9 cellular contexts compared by ENCODE assay signal in the genomic region with DNA sequence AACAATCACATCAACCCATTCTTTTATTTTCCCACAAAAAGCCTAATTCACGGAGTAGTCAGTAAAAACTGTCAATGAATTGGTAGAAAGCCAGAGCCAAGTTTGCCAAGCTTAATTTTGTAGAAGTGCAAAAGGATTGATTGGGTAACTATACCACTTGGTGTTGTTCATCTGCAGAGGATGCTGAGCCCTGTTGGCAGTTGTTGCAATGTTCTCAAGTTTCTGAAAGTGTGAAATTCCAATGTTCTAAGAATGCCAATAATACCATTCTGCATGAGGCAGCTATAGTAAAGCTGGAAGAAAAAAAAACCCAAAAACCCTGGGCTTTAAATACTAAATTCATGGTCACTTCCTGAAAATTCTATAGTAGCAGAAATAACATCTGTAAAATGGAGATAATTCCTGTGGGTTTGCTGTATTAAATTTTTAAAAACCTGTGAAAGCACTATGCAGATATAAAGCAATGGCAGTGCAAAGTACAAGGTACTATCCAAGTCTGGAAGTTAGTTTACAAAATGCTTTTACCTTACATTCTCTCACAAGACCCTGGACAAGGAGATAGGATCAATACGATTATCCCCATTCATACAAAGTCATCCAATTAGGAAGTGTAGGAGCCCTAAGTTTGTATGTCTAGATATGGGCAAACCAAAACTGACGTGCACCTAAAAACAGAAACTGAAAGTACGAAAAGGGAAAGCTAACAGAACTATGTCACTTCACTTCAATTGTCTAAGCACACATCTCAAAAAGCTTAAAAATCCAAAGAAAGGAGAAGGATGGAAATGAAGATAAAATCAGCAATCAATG. TPM values are rescaled to one million over a fixed set of nuclear protein-coding genes. Genes with fewer than 3 reads are reported as not detected.
A peak's percentile ranks its signal among the peaks of the same experiment; 100 is the strongest.
DNase-seq lines count a peak whose midpoint lies in the region; ATAC-seq, FAIRE-seq and TF ChIP-seq lines count a peak whose summit lies in the region.
"Had no signal": no experiment of that assay in that cellular context is flagged by ENCODE, and none has a peak within 500 bp of the region (broad histone marks: within the 10 kb centered on the region; RNA-seq: fewer than 3 reads in every experiment).

No MANE protein-coding gene starts in this region.

- no peaks in the 10 kb centered on the region for H3K36me3 Mint-ChIP-seq in activated CD4-positive, alpha-beta T cell treated with anti-CD3 and anti-CD28 coated beads for 36 hours (ENCODE audit: low read depth)

- WGBS in gastroesophageal sphincter (ENCODE audit: low coverage in 1 of 2), 2 donors: 33 to 34% methylated on average over 4 of the region's 4 CpGs
- 32% methylated on average over 4 of the region's 4 CpGs for WGBS in suprapubic skin

- FAIRE-seq in RCC 7860 (lab: Jason Lieb, UNC): peak; percentile 69

- no peaks in the 10 kb centered on the region for H3K4me1 ChIP-seq in gastroesophageal sphincter
- no peaks in the 10 kb centered on the region for H3K4me1 ChIP-seq in suprapubic skin

- H3K36me3 ChIP-seq in gastroesophageal sphincter: no peaks in the 10 kb centered on the region
- no peaks in the 10 kb centered on the region for H3K36me3 ChIP-seq in suprapubic skin

- peak overlapping the region; percentile 38 for H3K4me3 Mint-ChIP-seq in activated CD4-positive, alpha-beta T cell treated with anti-CD3 and anti-CD28 coated beads for 36 hours

- H3K4me3 ChIP-seq in gastroesophageal sphincter (peak overlapping the region; percentile 30 to 32), suprapubic skin (peak overlapping the region; percentile 26)

- H3K27ac Mint-ChIP-seq in activated CD4-positive, alpha-beta T cell treated with anti-CD3 and anti-CD28 coated beads for 36 hours: peak overlapping the region; percentile 63

- H3K4me1 Mint-ChIP-seq in activated CD4-positive, alpha-beta T cell treated with anti-CD3 and anti-CD28 coated beads for 36 hours: peaks cover 12% of the 10 kb centered on the region

- TF ChIP-seq POLR2A in gastroesophageal sphincter (IDR thresholded peaks at IDR 0.05) (no peak), suprapubic skin (IDR thresholded peaks at IDR 0.05) (no peak)

- intact Hi-C loops in activated CD4-positive, alpha-beta T cell treated with anti-CD3 and anti-CD28 coated beads for 36 hours (cut with DNase I, micrococcal nuclease): no loop called here

- no peaks in the 10 kb centered on the region for H3K9me3 ChIP-seq in gastroesophageal sphincter
- no peaks in the 10 kb centered on the region for H3K9me3 ChIP-seq in suprapubic skin

- POLR2A ChIA-PET in activated CD4-positive, alpha-beta T cell treated with anti-CD3 and anti-CD28 coated beads for 36 hours (lab: Charles Lee): no interaction called here

- no peak overlapping the region for H3K27ac ChIP-seq in gastroesophageal sphincter
- H3K27ac ChIP-seq in suprapubic skin: no peak overlapping the region
- H3K27ac ChIP-seq: C4-2B had no signal

- TF ChIP-seq EP300 in gastroesophageal sphincter (IDR thresholded peaks at IDR 0.05) (no peak), suprapubic skin (IDR thresholded peaks at IDR 0.05) (no peak)

- TF ChIP-seq CTCF in gastroesophageal sphincter (IDR thresholded peaks at IDR 0.05): no peak
- TF ChIP-seq CTCF in suprapubic skin (IDR thresholded peaks at IDR 0.05): no peak

- H3K27me3 ChIP-seq in gastroesophageal sphincter (peaks cover 6% of the 10 kb centered on the region), suprapubic skin (no peaks in the 10 kb centered on the region)

- H3K27me3 Mint-ChIP-seq in activated CD4-positive, alpha-beta T cell treated with anti-CD3 and anti-CD28 coated beads for 36 hours: peaks cover 10% of the 10 kb centered on the region

- CTCF ChIA-PET in activated CD4-positive, alpha-beta T cell treated with anti-CD3 and anti-CD28 coated beads for 36 hours (lab: Charles Lee): interaction anchor here (0.6 to 1.8 kb wide), 2 partner anchors 106 to 146 kb away, joined by 3 to 4 read pairs; no protein-coding TSS in a partner anchor

- no peak for DNase-seq in activated CD4-positive, alpha-beta T cell treated with anti-CD3 and anti-CD28 coated beads for 36 hours
- no peak for DNase-seq in activated CD4-positive, alpha-beta T cell treated with anti-CD3 and anti-CD28 coated beads, Interleukin-2, amount 50 U/mL, for 4 hours
- DNase-seq in RCC 7860 (ENCODE audit: low spot score) (peak; percentile 35), suprapubic skin (ENCODE audit: low spot score in 2 of 2) (no peak), GOT3 (lab: John Stamatoyannopoulos, UW) (no peak)
- DNase-seq in stimulated activated CD4-positive, alpha-beta T cell treated with anti-CD3 and anti-CD28 coated beads, Interleukin-4, amount 100 ng/mL, for 24 hours: no peak

- H3K9me3 Mint-ChIP-seq in activated CD4-positive, alpha-beta T cell treated with anti-CD3 and anti-CD28 coated beads for 36 hours (ENCODE audit: low read depth): no peaks in the 10 kb centered on the region

- peak; percentile 78 for ATAC-seq in activated CD4-positive, alpha-beta T cell treated with anti-CD3 and anti-CD28 coated beads for 36 hours
- peak; percentile 90 for ATAC-seq in HG02840 (IDR thresholded peaks at IDR 0.05; ENCODE audit: low FRiP score, unreplicated experiment)
- ATAC-seq in gastroesophageal sphincter: no peak

RNA-seq across cellular contexts. Expression of a gene that starts 6.1 kb away (rescaled TPM):
- total RNA-seq in activated CD4-positive, alpha-beta T cell treated with anti-CD3 and anti-CD28 coated beads for 36 hours: not detected
- not detected for total RNA-seq in gastroesophageal sphincter
- total RNA-seq in suprapubic skin: under 1 TPM in 2 of 4 donors, not detected in 2; 0.30 to 0.97 TPM
